ENCODE assay signal across 8 cellular contexts in genomic region chr6:26271640-26272090, GRCh38.
A peak's percentile ranks its signal among the peaks of the same experiment; 100 is the strongest.
DNase-seq lines count a peak whose midpoint lies in the region; ATAC-seq and TF ChIP-seq lines count a peak whose summit lies in the region.

No MANE protein-coding gene starts in this region.

- intact Hi-C loops in ascending aorta (cut with DNase I): loop anchor here (2.0 to 5.0 kb wide), 6 partner anchors 21 to 876 kb away; partner anchors contain the start of gene HMGN4

- H3K4me3 ChIP-seq in ascending aorta: peak overlapping the region; percentile 54 to 72
- H3K4me3 ChIP-seq in thoracic aorta: peak overlapping the region; percentile 77

- peaks cover 0 to 10% of the 10 kb centered on the region in 2 donors for H3K4me1 ChIP-seq in ascending aorta
- peaks cover 5 to 18% of the 10 kb centered on the region in 2 donors for H3K4me1 ChIP-seq in thoracic aorta (ENCODE audit: control insufficient read depth in 1 of 2, low read depth in 2 of 2)

- ATAC-seq in thoracic aorta (ENCODE audit: insufficient number of reproducible peaks, low FRiP score, low read depth): no peak
- ATAC-seq in HG02588 (IDR thresholded peaks at IDR 0.05; ENCODE audit: unreplicated experiment): no peak

- H3K36me3 ChIP-seq in ascending aorta (no peaks in the 10 kb centered on the region), thoracic aorta (no peaks in the 10 kb centered on the region)

- H3K27me3 ChIP-seq in ascending aorta (no peaks in the 10 kb centered on the region), layer of hippocampus (ENCODE audit: control insufficient read depth, insufficient read depth, low read length) (peaks cover 9% of the 10 kb centered on the region), thoracic aorta (replicated peaks; ENCODE audit: insufficient read depth) (no peaks in the 10 kb centered on the region)

- TF ChIP-seq CTCF in ascending aorta (IDR thresholded peaks at IDR 0.05): no peak
- TF ChIP-seq CTCF in thoracic aorta (IDR thresholded peaks at IDR 0.05): no peak

- H3K9me3 ChIP-seq in ascending aorta (no peaks in the 10 kb centered on the region), thoracic aorta (no peaks in the 10 kb centered on the region)

- DNase-seq in activated effector memory CD4-positive, alpha-beta T cell treated with anti-CD3 and anti-CD28 coated beads, Interleukin-2, amount 50 U/mL, for 16 hours: peak; percentile 69
- DNase-seq in activated effector memory CD4-positive, alpha-beta T cell treated with Interleukin-2 at 50 U/mL for 16 hours: no peak
- DNase-seq in ascending aorta (ENCODE audit: low spot score in 2 of 2) (no peak), thoracic aorta (ENCODE audit: low spot score) (no peak), NCI-H2171 treated with DMSO at 0.1 percent for 48 hours (lab: John Stamatoyannopoulos, UW) (no peak), OCI-M1 (lab: John Stamatoyannopoulos, UW) (no peak)

- H3K27ac ChIP-seq in ascending aorta: peak overlapping the region; percentile 93 to 95
- peak overlapping the region; percentile 13 for H3K27ac ChIP-seq in layer of hippocampus (ENCODE audit: low read depth, low read length)
- peak overlapping the region; percentile 89 to 95 for H3K27ac ChIP-seq in thoracic aorta

Comparison
In these comparisons a context has a peak if more than half of its experiments do, and no peak if none do; other contexts are left out.
1. H3K27ac ChIP-seq: peak in every context shown above with its lines; median percentile 94 in ascending aorta; 92 in thoracic aorta; 13 in layer of hippocampus.